Comparison of ENCODE assay signal across 11 cellular contexts in the genomic region with DNA sequence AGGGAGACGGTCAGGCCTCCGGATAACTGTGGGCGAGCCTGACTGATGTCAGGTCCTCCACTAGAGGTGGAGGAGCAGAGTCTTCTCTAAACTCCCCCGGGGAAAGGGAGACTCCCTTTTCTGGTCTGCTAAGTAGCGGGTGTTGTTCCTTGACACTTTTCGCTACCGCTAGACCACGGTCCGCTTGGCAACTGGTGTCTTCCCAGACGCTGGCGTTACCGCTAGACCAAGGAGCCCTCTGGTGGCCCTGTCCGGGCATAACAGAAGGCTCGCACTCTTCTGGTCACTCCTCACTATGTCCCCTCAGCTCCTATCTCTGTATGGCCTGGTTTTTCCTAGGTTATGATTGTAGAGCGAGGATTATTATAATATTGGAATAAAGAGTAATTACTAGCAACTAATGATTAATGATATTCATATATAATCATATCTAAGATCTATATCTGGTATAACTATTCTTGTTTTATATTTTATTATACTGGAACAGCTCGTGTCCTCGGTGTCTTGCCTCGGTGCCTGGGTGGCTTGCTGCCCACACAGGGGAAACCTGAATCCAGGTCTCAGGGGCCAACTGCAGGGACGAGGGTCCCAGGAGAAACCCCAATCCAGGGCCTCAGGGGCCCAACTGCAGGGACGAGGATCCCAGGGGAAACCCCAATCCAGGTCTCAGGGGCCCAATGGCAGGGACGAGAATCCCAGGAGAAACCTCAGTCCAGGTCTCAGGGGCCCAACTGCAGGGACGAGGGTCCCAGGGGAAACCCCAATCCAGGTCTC. TPM values are rescaled to one million over a fixed set of nuclear protein-coding genes. Genes with fewer than 3 reads are reported as not detected.
DNase-seq lines count a peak whose midpoint lies in the region; ATAC-seq, FAIRE-seq and TF ChIP-seq lines count a peak whose summit lies in the region.
"Not testable (repeated sequence)": the region's sequence is repeated elsewhere in the genome, so short reads cannot be mapped to it uniquely, and the experiment has no call there.
"Had no signal": no experiment of that assay in that cellular context is flagged by ENCODE, and none has a peak within 500 bp of the region (broad histone marks: within the 10 kb centered on the region; RNA-seq: fewer than 3 reads in every experiment).

No MANE protein-coding gene starts in this region.

- H3K4me3 ChIP-seq in BLaER1; GM12875 (ENCODE audit: low read depth, low read length); SK-N-SH (ENCODE audit: low read depth in 2 of 2, low read length in 1 of 2); K562; fibroblast of villous mesenchyme (ENCODE audit: low read depth, low read length); mesenchymal stem cell (ENCODE audit: insufficient read depth in 1 of 2, low read depth in 1 of 2, low read length in 2 of 2): not testable (repeated sequence)

- POLR2A ChIA-PET in SK-N-SH (lab: Yijun Ruan, JAX); K562 (lab: Yijun Ruan, JAX): not testable (repeated sequence)

- not testable (repeated sequence) for H4K91ac ChIP-seq in mesenchymal stem cell (ENCODE audit: low read length)

- in situ Hi-C loops in K562 (cut with MboI) = loop anchor here (5.0 kb wide), 1 partner anchor 149 kb away; no protein-coding TSS in a partner anchor

- DNase-seq in MV-4-11 (lab: John Stamatoyannopoulos, UW) (peak; percentile 58), K562 (ENCODE audit: extremely low read depth in 1 of 4, low spot score in 3 of 4) (peak in 1 of 4 experiments; percentile 66), mesenchymal stem cell (peak; percentile 22)
- not testable (repeated sequence) for DNase-seq in SK-N-SH; fibroblast of villous mesenchyme (ENCODE audit: low read depth)

- TF ChIP-seq CTCF in GM12875 (IDR thresholded peaks at IDR 0.05; ENCODE audit: borderline replicate concordance, insufficient read depth, low read depth, low read length) (peak; percentile 38; the same call in 1 of the 2 replicates), SK-N-SH (IDR thresholded peaks at IDR 0.05) (peak; percentile 48), K562 (IDR thresholded peaks at IDR 0.05 in 2 of 3, conservative IDR thresholded peaks at IDR 0.05 in 1 of 3; ENCODE audit: insufficient read depth in 2 of 3, low read depth in 1 of 3, low read length in 3 of 3) (peak; percentile 33 to 43 (median 42)), fibroblast of villous mesenchyme (IDR thresholded peaks at IDR 0.05; ENCODE audit: insufficient read depth, low read depth, low read length) (peak; percentile 25)

- ATAC-seq in K562; stimulated activated memory B cell treated with anti-CD40 and anti-IgM and Interleukin-4, amounts not matched to agents 10 μg/mL and 1 μg/mL and 100 μg/mL, for 72 hours: not testable (repeated sequence)

- not testable (repeated sequence) for BruUV-seq in K562 (replicated peaks; lab: Mats Ljungman, UMichigan)

- WGBS in SK-N-SH (ENCODE audit: low lambda C conversion rate) = 72% methylated on average over 11 of the region's 22 CpGs
- WGBS in K562 (ENCODE audit: insufficient coverage, low coverage, missing lambda C conversion rate) = 29% methylated on average over 13 of the region's 22 CpGs
- 86% methylated on average over 8 of the region's 22 CpGs for WGBS in mesenchymal stem cell

- intact Hi-C loops in K562 (cut with micrococcal nuclease) = loop anchor here (5.0 kb wide), 1 partner anchor 209 kb away; no protein-coding TSS in a partner anchor

- not testable (repeated sequence) for H2BK120ac ChIP-seq in mesenchymal stem cell (ENCODE audit: low read depth, low read length)

- not testable (repeated sequence) for H2AFZ ChIP-seq in SK-N-SH (ENCODE audit: low read depth); K562 (ENCODE audit: low read depth, low read length); mesenchymal stem cell (ENCODE audit: low read depth, low read length)

- not testable (repeated sequence) for H2BK15ac ChIP-seq in mesenchymal stem cell (ENCODE audit: low read depth, poor library complexity, severe bottlenecking)

- not testable (repeated sequence) for H3F3A ChIP-seq in SK-N-SH (replicated peaks; ENCODE audit: insufficient read depth)

- not testable (repeated sequence) for H3K9me3 Mint-ChIP-seq in stimulated activated memory B cell treated with anti-CD40 and anti-IgM and Interleukin-4, amounts not matched to agents 10 μg/mL and 1 μg/mL and 100 μg/mL, for 72 hours

- H3K9ac ChIP-seq in BLaER1; SK-N-SH; K562 (ENCODE audit: insufficient read depth in 1 of 2, low read depth in 2 of 2, low read length in 2 of 2); mesenchymal stem cell (ENCODE audit: low read length): not testable (repeated sequence)

- peak overlapping the region; percentile 41; the same call in 1 of the 2 replicates for H3K27ac ChIP-seq in BLaER1
- not testable (repeated sequence) for H3K27ac ChIP-seq in SK-N-SH (ENCODE audit: low read depth in 2 of 2, low read length in 1 of 2); K562 (ENCODE audit: extremely low read depth, low read depth, low read length); mesenchymal stem cell (ENCODE audit: low read length, poor library complexity, severe bottlenecking)

- not testable (repeated sequence) for H3K36me3 ChIP-seq in BLaER1; SK-N-SH (replicated peaks in 1 of 2; ENCODE audit: control insufficient read depth in 1 of 2, insufficient read depth in 2 of 2, low read length in 1 of 2); K562 (ENCODE audit: control insufficient read depth, insufficient read depth, low read length); mesenchymal stem cell (ENCODE audit: control insufficient read depth in 1 of 2, insufficient read depth in 2 of 2, low read depth in 1 of 2, low read length in 2 of 2)

- CTCF ChIA-PET in SK-N-SH (lab: Yijun Ruan, JAX) (interaction anchor here (1.0 to 1.1 kb wide), 2 partner anchors 91 to 142 kb away, joined by 3 read pairs; partner anchors contain the start of gene D2HGDH), K562 (lab: Yijun Ruan, JAX; ENCODE audit: low intra/inter-chr PET ratio) (interaction anchor here (0.6 kb wide), 1 partner anchor 82 kb away, joined by 3 read pairs; no protein-coding TSS in a partner anchor)

- not testable (repeated sequence) for H3K9me2 ChIP-seq in SK-N-SH

- not testable (repeated sequence) for H3K23ac ChIP-seq in mesenchymal stem cell (ENCODE audit: low read length in 2 of 2)

- H3K9me3 ChIP-seq in BLaER1 = peaks cover 21% of the 10 kb centered on the region
- H3K9me3 ChIP-seq in SK-N-SH; K562 (replicated peaks; ENCODE audit: control insufficient read depth, insufficient read depth, low read depth, low read length); mesenchymal stem cell (ENCODE audit: control insufficient read depth, low read length): not testable (repeated sequence)

- not testable (repeated sequence) for H3K27me3 ChIP-seq in BLaER1; SK-N-SH (ENCODE audit: insufficient read depth); K562 (ENCODE audit: control insufficient read depth in 2 of 2, insufficient read depth in 2 of 2, low read length in 2 of 2)
- peaks cover 0 to 12% of the 10 kb centered on the region in 2 experiments for H3K27me3 ChIP-seq in mesenchymal stem cell (ENCODE audit: control insufficient read depth in 1 of 2, insufficient read depth in 1 of 2, low read length in 2 of 2)

- not testable (repeated sequence) for H3K18ac ChIP-seq in mesenchymal stem cell (ENCODE audit: low read depth in 1 of 2, low read length in 2 of 2)

- peak overlapping the region; percentile 51 for H3K27ac Mint-ChIP-seq in stimulated activated memory B cell treated with anti-CD40 and anti-IgM and Interleukin-4, amounts not matched to agents 10 μg/mL and 1 μg/mL and 100 μg/mL, for 72 hours

- TF ChIP-seq RAD21 in SK-N-SH (IDR thresholded peaks at IDR 0.05; ENCODE audit: low read length) (peak; percentile 47), K562 (CRISPR knock-in tag; conservative IDR thresholded peaks at IDR 0.05 in 1 of 2, IDR thresholded peaks at IDR 0.05 in 1 of 2) (peak; percentile 72 to 89)

- H3K4me1 ChIP-seq in BLaER1 = peaks cover 78% of the 10 kb centered on the region
- H3K4me1 ChIP-seq in SK-N-SH (ENCODE audit: control insufficient read depth in 1 of 2, insufficient read depth in 2 of 2, low read depth in 1 of 2, low read length in 1 of 2); mesenchymal stem cell (ENCODE audit: control insufficient read depth, insufficient read depth, low read depth, low read length): not testable (repeated sequence)
- peaks cover 6 to 56% of the 10 kb centered on the region in 2 experiments; a peak in 4 of 5 replicates for H3K4me1 ChIP-seq in K562 (replicated peaks in 1 of 2; ENCODE audit: control insufficient read depth in 2 of 2, insufficient read depth in 2 of 2, low read length in 2 of 2)

- H2AK5ac ChIP-seq in mesenchymal stem cell (ENCODE audit: low read length, severe bottlenecking) = not testable (repeated sequence)

- H2BK12ac ChIP-seq in mesenchymal stem cell (ENCODE audit: low read length in 2 of 2) = not testable (repeated sequence)

- H3K4ac ChIP-seq in mesenchymal stem cell (ENCODE audit: low read depth in 1 of 2, low read length in 2 of 2) = not testable (repeated sequence)

- H3K79me2 ChIP-seq in SK-N-SH (ENCODE audit: insufficient read depth); K562 (ENCODE audit: control insufficient read depth, insufficient read depth, low read length): not testable (repeated sequence)

- not testable (repeated sequence) for TF ChIP-seq POLR2A in K562 (conservative IDR thresholded peaks at IDR 0.05)

- not testable (repeated sequence) for H4K8ac ChIP-seq in mesenchymal stem cell (ENCODE audit: low read length)

- not testable (repeated sequence) for TF ChIP-seq EP300 in SK-N-SH (IDR thresholded peaks at IDR 0.05; ENCODE audit: borderline replicate concordance in 1 of 2, low read depth in 1 of 2, low read length in 1 of 2); K562 (IDR thresholded peaks at IDR 0.05; ENCODE audit: low read length)

- H3K9me1 ChIP-seq in K562 (ENCODE audit: control insufficient read depth, insufficient read depth, low read length) = not testable (repeated sequence)

- not testable (repeated sequence) for H4K20me1 ChIP-seq in BLaER1; SK-N-SH (ENCODE audit: insufficient read depth); K562 (replicated peaks; ENCODE audit: control insufficient read depth, insufficient read depth, low read length)

- not testable (repeated sequence) for H3K4me3 Mint-ChIP-seq in stimulated activated memory B cell treated with anti-CD40 and anti-IgM and Interleukin-4, amounts not matched to agents 10 μg/mL and 1 μg/mL and 100 μg/mL, for 72 hours

- H3K27me3 Mint-ChIP-seq in stimulated activated memory B cell treated with anti-CD40 and anti-IgM and Interleukin-4, amounts not matched to agents 10 μg/mL and 1 μg/mL and 100 μg/mL, for 72 hours = peaks cover 29% of the 10 kb centered on the region

- not testable (repeated sequence) for H3K14ac ChIP-seq in mesenchymal stem cell (ENCODE audit: low read length in 2 of 2)

- H3K36me3 Mint-ChIP-seq in stimulated activated memory B cell treated with anti-CD40 and anti-IgM and Interleukin-4, amounts not matched to agents 10 μg/mL and 1 μg/mL and 100 μg/mL, for 72 hours = not testable (repeated sequence)

- FAIRE-seq in K562 (lab: Jason Lieb, UNC) = peak; percentile 74

- not testable (repeated sequence) for H2BK5ac ChIP-seq in mesenchymal stem cell (ENCODE audit: low read depth, low read length, poor library complexity, severe bottlenecking)

- peaks cover 25% of the 10 kb centered on the region for H3K4me1 Mint-ChIP-seq in stimulated activated memory B cell treated with anti-CD40 and anti-IgM and Interleukin-4, amounts not matched to agents 10 μg/mL and 1 μg/mL and 100 μg/mL, for 72 hours

- not testable (repeated sequence) for H3K79me1 ChIP-seq in mesenchymal stem cell (replicated peaks; ENCODE audit: low read length, poor library complexity, severe bottlenecking)

- H3K4me2 ChIP-seq in BLaER1 = peak overlapping the region; percentile 30; the same call in 1 of the 2 replicates
- not testable (repeated sequence) for H3K4me2 ChIP-seq in SK-N-SH; K562 (ENCODE audit: insufficient read depth, low read length); mesenchymal stem cell (ENCODE audit: low read length, poor library complexity, severe bottlenecking)

RNA-seq across cellular contexts. Expression of gene RTP5, which starts 6.4 kb away (rescaled TPM):
- polyA plus RNA-seq in SK-N-SH (2012; rRNA removed) (not detected in 2 replicates), K562 (2011; rRNA removed) (not detected in 2 replicates), K562 (2014; fragmentation: Illumina TruSeq; extraction: Trizol) (not detected in 2 replicates), K562 (2014; fragmentation: Nextera tagmentation; extraction: Ambion mirVana) (not detected), K562 (2014; rRNA removed) (not detected in 2 replicates)
- not detected in 2 replicates for polyA plus RNA-seq in SK-N-SH (2012; cell fraction: cytosol; rRNA removed)
- not detected in 2 replicates for polyA plus RNA-seq in SK-N-SH (2012; cell fraction: nucleus; rRNA removed)
- not detected in 2 replicates for total RNA-seq in K562 (2011; cell fraction: chromatin; rRNA removed; ENCODE audit: low replicate concordance)
- total RNA-seq in K562 (2011; cell fraction: nucleolus; rRNA removed) = not detected in 2 replicates
- not detected in 2 replicates for total RNA-seq in K562 (2011; cell fraction: nucleoplasm; rRNA removed)
- total RNA-seq in K562 (2014; rRNA removed) (not detected in 2 replicates), K562 (2014; rRNA removed; fragmentation: Illumina TruSeq; extraction: Trizol) (not detected in 2 replicates), K562 (2015; rRNA removed; fragmentation: Illumina TruSeq; extraction: Trizol) (not detected in 2 replicates), K562 (2021) (not detected in 2 replicates), fibroblast of villous mesenchyme (not detected in 2 replicates)
- polyA plus RNA-seq in K562 (2011; cell fraction: cytosol; rRNA removed) = not detected in 2 replicates
- polyA plus RNA-seq in K562 (2011; cell fraction: nucleus; rRNA removed) = not detected in 2 replicates
- polyA plus RNA-seq in K562 (2012) = not detected in 2 replicates
- polyA minus RNA-seq in K562 (2011; rRNA and poly(A)+ RNA removed) = not detected in 2 replicates
- polyA minus RNA-seq in K562 (2011; cell fraction: cytosol; rRNA and poly(A)+ RNA removed) = not detected in 2 replicates
- polyA minus RNA-seq in K562 (2011; cell fraction: nucleus; rRNA and poly(A)+ RNA removed) = not detected in 2 replicates
- polyA plus RNA-seq in mesenchymal stem cell (2013, experiment 1 of 2) = not detected
- not detected for polyA plus RNA-seq in mesenchymal stem cell (2013, experiment 2 of 2)
- total RNA-seq: activated CD4-positive, alpha-beta T cell treated with anti-CD3 and anti-CD28 coated beads, Interleukin-2, amount 10 ng/mL, durations not matched to agents 7 days and 5 days; sciatic nerve had no signal

RNA-seq across cellular contexts. Expression of gene PDCD1, which starts 17.2 kb away (rescaled TPM):
- polyA plus RNA-seq in SK-N-SH (2012; rRNA removed) (not detected in 2 replicates), K562 (2011; rRNA removed) (2.3 and 2.5 TPM in 2 replicates), K562 (2014; fragmentation: Illumina TruSeq; extraction: Trizol) (0.28 and 0.90 TPM in 2 replicates), K562 (2014; fragmentation: Nextera tagmentation; extraction: Ambion mirVana) (not detected), K562 (2014; rRNA removed) (1.1 TPM in 2 replicates)
- not detected in 2 replicates for polyA plus RNA-seq in SK-N-SH (2012; cell fraction: cytosol; rRNA removed)
- polyA plus RNA-seq in SK-N-SH (2012; cell fraction: nucleus; rRNA removed) = not detected in 2 replicates
- 0.88 and 5.3 TPM in 2 replicates for total RNA-seq in K562 (2011; cell fraction: chromatin; rRNA removed; ENCODE audit: low replicate concordance)
- total RNA-seq in K562 (2011; cell fraction: nucleolus; rRNA removed) = 7.6 and 13.2 TPM in 2 replicates
- 4.0 and 4.3 TPM in 2 replicates for total RNA-seq in K562 (2011; cell fraction: nucleoplasm; rRNA removed)
- total RNA-seq in K562 (2014; rRNA removed) (1.3 and 2.0 TPM in 2 replicates), K562 (2014; rRNA removed; fragmentation: Illumina TruSeq; extraction: Trizol) (0.15 TPM in 1 of 2 replicates, not detected in the other), K562 (2015; rRNA removed; fragmentation: Illumina TruSeq; extraction: Trizol) (0.25 and 0.53 TPM in 2 replicates), K562 (2021) (0.87 and 1.0 TPM in 2 replicates), fibroblast of villous mesenchyme (not detected in 2 replicates)
- 3.0 and 16.0 TPM in 2 replicates for polyA plus RNA-seq in K562 (2011; cell fraction: cytosol; rRNA removed)
- 1.8 and 6.6 TPM in 2 replicates for polyA plus RNA-seq in K562 (2011; cell fraction: nucleus; rRNA removed)
- polyA plus RNA-seq in K562 (2012) = 1.0 and 1.2 TPM in 2 replicates
- polyA minus RNA-seq in K562 (2011; rRNA and poly(A)+ RNA removed) = 0.18 and 0.56 TPM in 2 replicates
- 1.8 and 2.1 TPM in 2 replicates for polyA minus RNA-seq in K562 (2011; cell fraction: cytosol; rRNA and poly(A)+ RNA removed)
- polyA minus RNA-seq in K562 (2011; cell fraction: nucleus; rRNA and poly(A)+ RNA removed) = 0.56 and 0.94 TPM in 2 replicates
- polyA plus RNA-seq in mesenchymal stem cell (2013, experiment 1 of 2) = not detected
- polyA plus RNA-seq in mesenchymal stem cell (2013, experiment 2 of 2) = not detected
- polyA plus RNA-seq: neural cell had no signal
